In the genomic region with DNA sequence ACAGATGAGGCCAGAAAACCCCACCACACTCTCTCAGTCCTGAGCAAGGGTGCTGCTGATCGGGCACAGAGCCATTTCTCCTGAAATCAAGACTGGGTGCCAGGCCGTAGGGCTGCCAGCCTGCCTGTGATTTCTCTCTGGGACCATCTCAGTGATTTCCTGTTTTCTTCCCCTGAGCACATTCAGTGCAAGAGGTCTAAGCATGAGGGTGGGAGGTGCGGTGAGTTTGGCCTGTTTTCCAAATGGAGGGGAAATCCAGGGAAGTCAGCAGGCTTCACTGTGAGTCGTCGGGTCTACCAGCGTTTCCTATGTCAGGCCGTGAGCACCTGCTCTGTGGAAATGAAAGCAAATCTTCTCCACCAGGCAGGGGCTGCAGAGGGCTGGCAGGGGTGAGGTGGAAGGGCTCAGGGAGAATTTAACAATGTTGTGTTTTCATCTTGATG, we compare ENCODE assay signal across 8 cellular contexts.
DNase-seq lines count a peak whose midpoint lies in the region; ATAC-seq and TF ChIP-seq lines count a peak whose summit lies in the region.

No MANE protein-coding gene starts in this region.

- TF ChIP-seq CTCF in DND-41 (IDR thresholded peaks at IDR 0.05; ENCODE audit: borderline replicate concordance, extremely low read depth, low read length, poor library complexity, severe bottlenecking): no peak
- TF ChIP-seq CTCF in psoas muscle (IDR thresholded peaks at IDR 0.05): no peak

- no peaks in the 10 kb centered on the region for H4K20me1 ChIP-seq in DND-41 (ENCODE audit: insufficient read depth, low read length)

- no peaks in the 10 kb centered on the region for H3K27me3 Mint-ChIP-seq in T-cell

- peak overlapping the region; percentile 37 to 73 (median 65) for H3K4me3 Mint-ChIP-seq in T-cell

- 47 to 51% (median 50%) methylated on average over 7 of the region's 7 CpGs for WGBS in psoas muscle, 3 donors

- H3K4me1 Mint-ChIP-seq in T-cell: peaks cover 59 to 82% (median 72%) of the 10 kb centered on the region in 3 donors

- peak; percentile 56; the same call in 1 of the 3 replicates for ATAC-seq in DND-41 (ENCODE audit: insufficient read depth, low read depth)
- ATAC-seq in T-cell (replicated peaks in 1 of 4): peak; percentile 82 to 91 (median 83)
- peak in 2 of 4 donors; percentile 26 to 28 for ATAC-seq in psoas muscle
- ATAC-seq in GM19395 (IDR thresholded peaks at IDR 0.05; ENCODE audit: unreplicated experiment): no peak

- H3K9ac ChIP-seq in DND-41 (ENCODE audit: low read depth, low read length): no peak overlapping the region

- POLR2A ChIA-PET in T-cell (lab: Charles Lee): no interaction called here

- no peaks in the 10 kb centered on the region for H3K27me3 ChIP-seq in DND-41 (ENCODE audit: insufficient read depth, low read length, poor library complexity)
- H3K27me3 ChIP-seq in psoas muscle (ENCODE audit: insufficient read depth in 3 of 3, low read length in 2 of 3): no peaks in the 10 kb centered on the region

- no peaks in the 10 kb centered on the region for H3K79me2 ChIP-seq in DND-41 (ENCODE audit: insufficient read depth, low read length)

- H3K36me3 ChIP-seq in DND-41 (ENCODE audit: insufficient read depth, low read length): no peaks in the 10 kb centered on the region
- H3K36me3 ChIP-seq in psoas muscle (ENCODE audit: insufficient read depth in 1 of 2, low read depth in 1 of 2): no peaks in the 10 kb centered on the region

- no peak overlapping the region for H2AFZ ChIP-seq in DND-41 (ENCODE audit: low read depth, low read length)

- H3K9me3 Mint-ChIP-seq in T-cell: peaks cover 0 to 7% (median 5%) of the 10 kb centered on the region in 3 donors

- H3K4me3 ChIP-seq in DND-41 (ENCODE audit: low read depth in 1 of 2, low read length in 2 of 2) (no peak overlapping the region), psoas muscle (no peak overlapping the region)

- H3K36me3 Mint-ChIP-seq in T-cell: peaks cover 39% of the 10 kb centered on the region

- DNase-seq in DND-41 (peak; percentile 13), T-cell (peak in 33 of 34 experiments; percentile 26 to 72 (median 53)), psoas muscle (no peak), KG1 (lab: John Stamatoyannopoulos, UW) (no peak), NCI-H345 (lab: John Stamatoyannopoulos, UW) (no peak), COR-L47 (lab: John Stamatoyannopoulos, UW) (no peak)

- CTCF ChIA-PET in T-cell (lab: Charles Lee): interaction anchor here (1.4 to 1.7 kb wide), 2 partner anchors 15 kb away, joined by 3 to 4 read pairs; no protein-coding TSS in a partner anchor

- intact Hi-C loops in psoas muscle (cut with DNase I): no loop called here

- H3K4me2 ChIP-seq in DND-41 (ENCODE audit: insufficient read depth, low read length): no peak overlapping the region

- H3K27ac Mint-ChIP-seq in T-cell: peak overlapping the region; percentile 96 to 97

- H3K27ac ChIP-seq in DND-41 (ENCODE audit: low read length) (no peak overlapping the region), cingulate gyrus (ENCODE audit: low read depth, low read length) (peak overlapping the region; percentile 5), psoas muscle (peak overlapping the region; percentile 36)

- H3K4me1 ChIP-seq in DND-41 (ENCODE audit: insufficient read depth, low read length) (no peaks in the 10 kb centered on the region), psoas muscle (peaks cover 7% of the 10 kb centered on the region)

- H3K9me3 ChIP-seq in DND-41 (ENCODE audit: insufficient read depth, low read length, severe bottlenecking) (no peaks in the 10 kb centered on the region), psoas muscle (no peaks in the 10 kb centered on the region)

Comparison
In these comparisons a context has a peak if more than half of its experiments do, and no peak if none do; other contexts are left out.
1. DNase-seq: peak in DND-41 (single experiment) and T-cell (33 of 34); none in psoas muscle (0 of 2), KG1 (single experiment), NCI-H345 (single experiment) and COR-L47 (single experiment).